Comparison of ENCODE assay signal across 7 cellular contexts in genomic region chr7:31373337-31374289, GRCh38. TPM values are rescaled to one million over a fixed set of nuclear protein-coding genes. Genes with fewer than 3 reads are reported as not detected.
A peak's percentile ranks its signal among the peaks of the same experiment; 100 is the strongest.
DNase-seq lines count a peak whose midpoint lies in the region; ATAC-seq and TF ChIP-seq lines count a peak whose summit lies in the region.

No MANE protein-coding gene starts in this region.

- no peaks in the 10 kb centered on the region for H4K20me1 ChIP-seq in OCI-LY7 (ENCODE audit: insufficient read depth, low read length)

- POLR2A ChIA-PET in OCI-LY7 (lab: Charles Lee) = interaction anchor here (0.7 kb wide), 1 partner anchor 197 kb away, joined by 3 read pairs; no protein-coding TSS in a partner anchor

- no peaks in the 10 kb centered on the region for H3K4me1 ChIP-seq in OCI-LY7 (ENCODE audit: insufficient read depth, low read length, poor library complexity, severe bottlenecking)

- H3K9me2 ChIP-seq in OCI-LY7 (ENCODE audit: insufficient read depth, low read length) = no peaks in the 10 kb centered on the region

- no peaks in the 10 kb centered on the region for H3K79me2 ChIP-seq in OCI-LY7 (ENCODE audit: insufficient read depth, low read depth, low read length)

- CTCF ChIA-PET in OCI-LY7 (lab: Charles Lee; ENCODE audit: unreplicated experiment) = no interaction called here

- TF ChIP-seq CTCF in GM12864 (IDR thresholded peaks at IDR 0.05; ENCODE audit: low read depth, low read length, missing control alignments) (peak; percentile 78), HL-60 (IDR thresholded peaks at IDR 0.05; ENCODE audit: insufficient read depth, low read length) (peak; percentile 72), OCI-LY7 (conservative IDR thresholded peaks at IDR 0.05; ENCODE audit: low read length) (peak; percentile 79)

- H2AFZ ChIP-seq in OCI-LY7 (ENCODE audit: low read length) = no peak overlapping the region

- peaks cover 5% of the 10 kb centered on the region for H3K27me3 ChIP-seq in HL-60 (ENCODE audit: insufficient read depth, poor library complexity, severe bottlenecking)

- no peaks in the 10 kb centered on the region for H3K36me3 ChIP-seq in OCI-LY7 (ENCODE audit: insufficient read depth, low read length)

- ATAC-seq in GM21447 (IDR thresholded peaks at IDR 0.05; ENCODE audit: unreplicated experiment) = peak; percentile 74

- H3K9me3 ChIP-seq in OCI-LY7 (ENCODE audit: low read length) = no peaks in the 10 kb centered on the region

- H3K4me3 ChIP-seq in GM12864 (ENCODE audit: low read depth, low read length) = no peak overlapping the region
- no peak overlapping the region for H3K4me3 ChIP-seq in HL-60 (replicated peaks; ENCODE audit: insufficient read depth, low read length)
- H3K4me3 ChIP-seq in OCI-LY7 (ENCODE audit: low read depth, low read length, poor library complexity, severe bottlenecking) = no peak overlapping the region

- DNase-seq in GM12864 (ENCODE audit: low read depth) (peak; percentile 13), HL-60 (ENCODE audit: low read depth in 1 of 2, low spot score in 1 of 2) (peak in 1 of 2 experiments; percentile 39), OCI-LY7 (ENCODE audit: low spot score) (peak; percentile 47), ecto neural progenitor cell (ENCODE audit: low spot score) (peak; percentile 72), mucosa of gallbladder (ENCODE audit: low spot score) (peak; percentile 42)
- no peak for DNase-seq in activated CD4-positive, CD25-positive, alpha-beta regulatory T cell (lab: John Stamatoyannopoulos, UW)

- no TSS peak for BruUV-seq in OCI-LY7 (replicated peaks; lab: Mats Ljungman, UMichigan)

- intact Hi-C loops in OCI-LY7 (cut with micrococcal nuclease; ENCODE audit: unreplicated experiment) = loop anchor here (10.0 kb wide), 1 partner anchor 361 kb away; no protein-coding TSS in a partner anchor

- H3K27ac ChIP-seq in HL-60 (replicated peaks) (no peak overlapping the region), OCI-LY7 (ENCODE audit: low read depth, low read length, poor library complexity, severe bottlenecking) (no peak overlapping the region)

- no peak overlapping the region for H3K4me2 ChIP-seq in OCI-LY7 (ENCODE audit: low read length)

RNA-seq across cellular contexts. Expression of gene NEUROD6, which starts 33.1 kb away (rescaled TPM):
- total RNA-seq in OCI-LY7 (2014; rRNA removed; shearing (Covaris generic)) = not detected in 2 replicates
- not detected in 2 replicates for total RNA-seq in OCI-LY7 (2022)
- not detected for total RNA-seq in mucosa of gallbladder

Comparison
In these comparisons a context has a peak if more than half of its experiments do, and no peak if none do; other contexts are left out.
1. DNase-seq: peak in GM12864 (single experiment), OCI-LY7 (single experiment), ecto neural progenitor cell (single experiment) and mucosa of gallbladder (single experiment); none in activated CD4-positive, CD25-positive, alpha-beta regulatory T cell (0 of 4).
2. Peak in every context shown above with its lines, with median percentiles within 50 percentile points of each other: CTCF ChIP-seq.